20 cellular contexts compared by ENCODE assay signal in genomic region chr16:21987498-21987897, GRCh38. TPM values are rescaled to one million over a fixed set of nuclear protein-coding genes. Genes with fewer than 3 reads are reported as not detected.
"Had no signal": no experiment of that assay in that cellular context is flagged by ENCODE, and none has a peak within 500 bp of the region (broad histone marks: within the 10 kb centered on the region; RNA-seq: fewer than 3 reads in every experiment).

No MANE protein-coding gene starts in this region.

- H3K27ac ChIP-seq: brain microvascular endothelial cell, spleen had no signal

- H3K36me3 Mint-ChIP-seq: type B pancreatic cell had no signal

- H3K27ac Mint-ChIP-seq: activated CD8-positive, alpha-beta T cell treated with anti-CD3 and anti-CD28 coated beads, Interleukin-2, amount 10 ng/mL, durations not matched to agents 7 days and 5 days; activated naive CD4-positive, alpha-beta T cell treated with anti-CD3 and anti-CD28 coated beads for 36 hours; activated T-helper 1 cell treated with anti-CD3 and anti-CD28 coated beads, Interleukin-12 subunit alpha, Interleukin-12 subunit beta, Interleukin-2, Interleukin-4 antibody, amounts not matched to agents 30 ng/mL and 10 ng/mL and 1 ng/mL, durations not matched to agents 14 hours and 24 hours and 36 hours; type B pancreatic cell had no signal

- H3K4me1 Mint-ChIP-seq: immature natural killer cell had no signal

- H3K27me3 ChIP-seq: brain microvascular endothelial cell, dorsolateral prefrontal cortex, spleen had no signal

- H3K9me3 Mint-ChIP-seq: activated naive CD4-positive, alpha-beta T cell treated with anti-CD3 and anti-CD28 coated beads for 36 hours; activated T-helper 1 cell treated with anti-CD3 and anti-CD28 coated beads, Interleukin-12 subunit alpha, Interleukin-12 subunit beta, Interleukin-2, Interleukin-4 antibody, amounts not matched to agents 30 ng/mL and 10 ng/mL and 1 ng/mL, durations not matched to agents 14 hours and 24 hours and 36 hours; immature natural killer cell; natural killer cell treated with Interleukin-12 subunit alpha and Interleukin-12 subunit beta and Interleukin-15 and Interleukin-18, amount 100 ng/mL, for 72 hours; type B pancreatic cell had no signal

- H3K4me3 ChIP-seq: dorsolateral prefrontal cortex, spleen had no signal

- DNase-seq: activated CD8-positive, alpha-beta T cell treated with anti-CD3 and anti-CD28 coated beads, Interleukin-2, amount 10 ng/mL, durations not matched to agents 7 days and 5 days; activated naive CD4-positive, alpha-beta T cell treated with anti-CD3 and anti-CD28 coated beads for 36 hours; amygdala; brain microvascular endothelial cell; dorsolateral prefrontal cortex; glutamatergic neuron; immature natural killer cell; mesenchymal stem cell; spleen; stimulated activated CD4-positive, alpha-beta T cell treated with anti-CD3 and anti-CD28 coated beads, Interleukin-1b, Interleukin-23, amount 100 ng/mL, for 48 hours; stimulated activated naive CD4-positive, alpha-beta T cell; T-helper 9 cell had no signal

- H3K4me3 Mint-ChIP-seq: activated CD8-positive, alpha-beta T cell treated with anti-CD3 and anti-CD28 coated beads, Interleukin-2, amount 10 ng/mL, durations not matched to agents 7 days and 5 days; activated naive CD4-positive, alpha-beta T cell treated with anti-CD3 and anti-CD28 coated beads for 36 hours; activated T-helper 1 cell treated with anti-CD3 and anti-CD28 coated beads, Interleukin-12 subunit alpha, Interleukin-12 subunit beta, Interleukin-2, Interleukin-4 antibody, amounts not matched to agents 30 ng/mL and 10 ng/mL and 1 ng/mL, durations not matched to agents 14 hours and 24 hours and 36 hours; immature natural killer cell; natural killer cell treated with Interleukin-12 subunit alpha and Interleukin-12 subunit beta and Interleukin-15 and Interleukin-18, amount 100 ng/mL, for 72 hours; type B pancreatic cell had no signal

- H3K9me3 ChIP-seq: spleen had no signal

- ATAC-seq: activated CD8-positive, alpha-beta T cell treated with anti-CD3 and anti-CD28 coated beads, Interleukin-2, amount 10 ng/mL, durations not matched to agents 7 days and 5 days; esophagus mucosa; natural killer cell treated with Interleukin-12 subunit alpha and Interleukin-12 subunit beta and Interleukin-15 and Interleukin-18, amount 100 ng/mL, for 72 hours; sciatic nerve had no signal

- H3K27me3 Mint-ChIP-seq: natural killer cell treated with Interleukin-12 subunit alpha and Interleukin-12 subunit beta and Interleukin-15 and Interleukin-18, amount 100 ng/mL, for 72 hours; type B pancreatic cell had no signal

RNA-seq across cellular contexts. Expression of gene PDZD9, which starts 13.4 kb away (rescaled TPM):
- total RNA-seq: activated CD8-positive, alpha-beta T cell treated with anti-CD3 and anti-CD28 coated beads, Interleukin-2, amount 10 ng/mL, durations not matched to agents 7 days and 5 days; activated naive CD4-positive, alpha-beta T cell treated with anti-CD3 and anti-CD28 coated beads for 36 hours; activated T-helper 1 cell treated with anti-CD3 and anti-CD28 coated beads, Interleukin-12 subunit alpha, Interleukin-12 subunit beta, Interleukin-2, Interleukin-4 antibody, amounts not matched to agents 30 ng/mL and 10 ng/mL and 1 ng/mL, durations not matched to agents 14 hours and 24 hours and 36 hours; chondrocyte; esophagus mucosa; fibroblast of villous mesenchyme; natural killer cell treated with Interleukin-12 subunit alpha and Interleukin-12 subunit beta and Interleukin-15 and Interleukin-18, amount 100 ng/mL, for 72 hours; posterior vena cava; sciatic nerve; spleen had no signal
- polyA plus RNA-seq: immature natural killer cell, spleen had no signal
